ENCODE assay signal across 28 cellular contexts in genomic region chr2:102261467-102261866, GRCh38. TPM values are rescaled to one million over a fixed set of nuclear protein-coding genes. Genes with fewer than 3 reads are reported as not detected.
"Had no signal": no experiment of that assay in that cellular context is flagged by ENCODE, and none has a peak within 500 bp of the region (broad histone marks: within the 10 kb centered on the region; RNA-seq: fewer than 3 reads in every experiment).

No MANE protein-coding gene starts in this region.

- H3K4me3 ChIP-seq: heart right ventricle, hepatocyte, left ventricle myocardium inferior, lung, pancreas, prostate gland, skin epidermis, stomach, testis, thyroid gland, upper lobe of right lung had no signal

- H3K9me3 ChIP-seq: heart right ventricle, left ventricle myocardium inferior, pancreas, prostate gland, stomach, testis, thyroid gland, upper lobe of right lung had no signal

- DNase-seq: heart right ventricle; islet precursor cell; left ventricle myocardium inferior; mesendoderm; naive B cell; nucleus accumbens; pancreas; posterior cingulate gyrus; retina; right cardiac atrium; stimulated activated CD4-positive, alpha-beta T cell treated with anti-CD3 and anti-CD28 coated beads, Interleukin-4, amount 100 ng/mL, for 4 hours; stimulated activated CD8-positive, alpha-beta memory T cell treated with anti-CD3 and anti-CD28 coated beads, Interleukin-4, amount 100 ng/mL, for 48 hours; stimulated activated naive B cell treated with anti-CD40 and anti-IgM and Interleukin-4, amounts not matched to agents 10 μg/mL and 1 μg/mL and 100 μg/mL, for 72 hours; stimulated activated naive CD8-positive, alpha-beta T cell treated with anti-CD3 and anti-CD28 coated beads, Interleukin-15, Interleukin-2, amounts not matched to agents 100 U/mL and 50 U/mL, for 24 hours; stomach; testis; thyroid gland; trophoblast cell; upper lobe of right lung had no signal

- H3K36me3 Mint-ChIP-seq: mesothelial cell of epicardium; naive B cell; stimulated activated naive B cell treated with anti-CD40 and anti-IgM and Interleukin-4, amounts not matched to agents 10 μg/mL and 1 μg/mL and 100 μg/mL, for 72 hours had no signal

- H2AFZ ChIP-seq: hepatocyte had no signal

- H3K9me3 Mint-ChIP-seq: mesothelial cell of epicardium; naive B cell; nephron; stimulated activated naive B cell treated with anti-CD40 and anti-IgM and Interleukin-4, amounts not matched to agents 10 μg/mL and 1 μg/mL and 100 μg/mL, for 72 hours had no signal

- H3K4me2 ChIP-seq: hepatocyte had no signal

- H3K4me3 Mint-ChIP-seq: mesothelial cell of epicardium; naive B cell; nephron; neural crest cell; stimulated activated naive B cell treated with anti-CD40 and anti-IgM and Interleukin-4, amounts not matched to agents 10 μg/mL and 1 μg/mL and 100 μg/mL, for 72 hours had no signal

- H3K4me1 Mint-ChIP-seq: mesothelial cell of epicardium, naive B cell, neural crest cell had no signal

- H3K27me3 ChIP-seq: hepatocyte, pancreas, stomach, testis, thyroid gland, upper lobe of right lung had no signal

- H3K36me3 ChIP-seq: heart right ventricle, left ventricle myocardium inferior, pancreas, prostate gland, stomach, thyroid gland, upper lobe of right lung had no signal

- H3K27ac ChIP-seq: left ventricle myocardium inferior, pancreas, prostate gland, skin epidermis, testis, thyroid gland, upper lobe of right lung had no signal

- H3K27ac Mint-ChIP-seq: mesothelial cell of epicardium; naive B cell; nephron; stimulated activated naive B cell treated with anti-CD40 and anti-IgM and Interleukin-4, amounts not matched to agents 10 μg/mL and 1 μg/mL and 100 μg/mL, for 72 hours had no signal

- FAIRE-seq: pancreas, urothelium cell line had no signal

- ATAC-seq: heart right ventricle; pancreas; right cardiac atrium; sciatic nerve; stimulated activated naive B cell treated with anti-CD40 and anti-IgM and Interleukin-4, amounts not matched to agents 10 μg/mL and 1 μg/mL and 100 μg/mL, for 72 hours; stimulated activated naive CD8-positive, alpha-beta T cell treated with anti-CD3 and anti-CD28 coated beads, Interleukin-15, Interleukin-2, amounts not matched to agents 100 U/mL and 50 U/mL, for 24 hours had no signal

- H3K4me1 ChIP-seq: prostate gland, testis, thyroid gland, upper lobe of right lung had no signal

- H3K27me3 Mint-ChIP-seq: naive B cell had no signal

RNA-seq across cellular contexts. Expression of gene IL1RL1, which starts 49.9 kb away (rescaled TPM):
- total RNA-seq: neural crest cell had no signal
